8 cellular contexts compared by ENCODE assay signal in genomic region chr15:68204776-68205557, GRCh38. TPM values are rescaled to one million over a fixed set of nuclear protein-coding genes. Genes with fewer than 3 reads are reported as not detected.
DNase-seq lines count a peak whose midpoint lies in the region; ATAC-seq and TF ChIP-seq lines count a peak whose summit lies in the region.

CALML4 (minus strand) TSS chr15:68205332; CDS start chr15:68205247, 85 bp downstream.

- H2AFZ ChIP-seq in MM.1S (ENCODE audit: low read length), result no peak within 1 kb of the TSS

- H3K9ac ChIP-seq in MM.1S (ENCODE audit: low read length), result no peak within 1 kb of the TSS
- H3K9ac ChIP-seq in mucosa of rectum (ENCODE audit: low read depth in 1 of 2, low read length in 2 of 2), result peak within 1 kb of the TSS; percentile 82 to 92

- peaks cover 14% of the 10 kb centered on the region for H3K36me3 ChIP-seq in MM.1S (replicated peaks; ENCODE audit: insufficient read depth, low read length)
- no peaks in the 10 kb centered on the region for H3K36me3 ChIP-seq in mucosa of rectum (ENCODE audit: control insufficient read depth in 2 of 2, insufficient read depth in 2 of 2, low read length in 2 of 2)

- H3K4me3 ChIP-seq in MM.1S (ENCODE audit: low read length) (no peak within 1 kb of the TSS), mucosa of rectum (ENCODE audit: low read length in 2 of 2) (peak within 1 kb of the TSS; percentile 76 to 86)

- TF ChIP-seq CTCF in MM.1S (IDR thresholded peaks at IDR 0.05; ENCODE audit: low read length), result no peak

- H3K4me2 ChIP-seq in MM.1S (ENCODE audit: low read depth, low read length), result no peak within 1 kb of the TSS

- in situ Hi-C loops in ACHN (cut with HindIII; ENCODE audit: low pct_ligation_motif_present, low pct_unique_long_range_greater_than_20kb, low sequenced_read_pairs), result no loop called here

- H3K9me3 ChIP-seq in MM.1S (replicated peaks; ENCODE audit: insufficient read depth, low read length) (no peaks in the 10 kb centered on the region), mucosa of rectum (ENCODE audit: control insufficient read depth in 2 of 2, low read length in 2 of 2) (no peaks in the 10 kb centered on the region)

- peak; percentile 81 for DNase-seq in AG20443 (ENCODE audit: low spot score)
- DNase-seq in MM.1S, result no peak
- peak; percentile 77 for DNase-seq in dermis blood vessel endothelial cell
- no peak for DNase-seq in ACHN
- DNase-seq in HUDEP-2 (lab: John Stamatoyannopoulos, UW; ENCODE audit: unreplicated experiment in 76 of 76), result no peak
- no peak for DNase-seq in retina

- H4K20me1 ChIP-seq in MM.1S (ENCODE audit: insufficient read depth, low read length), result no peaks in the 10 kb centered on the region

- H3K27ac ChIP-seq in MM.1S (ENCODE audit: low read length) (peak within 1 kb of the TSS; percentile 90; the same call in 1 of the 2 replicates), mucosa of rectum (ENCODE audit: low read depth in 2 of 2, low read length in 2 of 2) (peak within 1 kb of the TSS; percentile 97 to 98)

- no peak for ATAC-seq in HG02938 (IDR thresholded peaks at IDR 0.05; ENCODE audit: unreplicated experiment)

- H3K27me3 ChIP-seq in MM.1S (replicated peaks; ENCODE audit: insufficient read depth, low read length) (no peaks in the 10 kb centered on the region), mucosa of rectum (ENCODE audit: control insufficient read depth in 2 of 2, insufficient read depth in 2 of 2, low read length in 2 of 2) (no peaks in the 10 kb centered on the region)

- H3K79me2 ChIP-seq in MM.1S (ENCODE audit: low read length), result peaks cover 97% of the 10 kb centered on the region

- no peaks in the 10 kb centered on the region for H3K9me2 ChIP-seq in MM.1S (replicated peaks; ENCODE audit: insufficient read depth, low read length)

- peaks cover 32% of the 10 kb centered on the region for H3F3A ChIP-seq in MM.1S (ENCODE audit: insufficient read depth, low read length)

- peaks cover 70% of the 10 kb centered on the region for H3K4me1 ChIP-seq in MM.1S (ENCODE audit: low read length)
- H3K4me1 ChIP-seq in mucosa of rectum (ENCODE audit: control insufficient read depth in 2 of 2, insufficient read depth in 2 of 2, low read length in 2 of 2), result peaks cover 22 to 39% of the 10 kb centered on the region in 2 donors

RNA-seq across cellular contexts. Expression of gene CALML4, which starts in this region (rescaled TPM):
- total RNA-seq in dermis blood vessel endothelial cell, result 1.8 and 2.0 TPM in 2 replicates

Comparison
In these comparisons a context has a peak if more than half of its experiments do, and no peak if none do; other contexts are left out.
1. DNase-seq: peak in AG20443 (single experiment) and dermis blood vessel endothelial cell (single experiment); none in MM.1S (single experiment), ACHN (single experiment), HUDEP-2 (0 of 76) and retina (single experiment).